In genomic region chr9:95120781-95121370, GRCh38 we compare ENCODE assay signal across 26 cellular contexts.
DNase-seq lines count a peak whose midpoint lies in the region; ATAC-seq and TF ChIP-seq lines count a peak whose summit lies in the region.
"Had no signal": no experiment of that assay in that cellular context is flagged by ENCODE, and none has a peak within 500 bp of the region (broad histone marks: within the 10 kb centered on the region; RNA-seq: fewer than 3 reads in every experiment).

No MANE protein-coding gene starts in this region.

- peaks cover 37% of the 10 kb centered on the region for H3K4me1 Mint-ChIP-seq in mesothelial cell of epicardium
- H3K4me1 Mint-ChIP-seq: CD14-positive monocyte; CD8-positive, alpha-beta memory T cell had no signal

- intact Hi-C loops in Right ventricle myocardium inferior (cut with DNase I) = loop anchor here (10.0 kb wide), 1 partner anchor 64 kb away; no protein-coding TSS in a partner anchor

- H3K4me3 Mint-ChIP-seq in mesothelial cell of epicardium = no peak overlapping the region
- H3K4me3 Mint-ChIP-seq: CD14-positive monocyte; CD8-positive, alpha-beta memory T cell had no signal

- in situ Hi-C loops in G401 (cut with HindIII; ENCODE audit: low sequenced_read_pairs) = no loop called here

- peaks cover 3% of the 10 kb centered on the region for H3K36me3 Mint-ChIP-seq in mesothelial cell of epicardium

- peak; percentile 66 for DNase-seq in G401 (ENCODE audit: low spot score)
- DNase-seq in astrocyte of the hippocampus (ENCODE audit: low read depth, low spot score) = peak; percentile 5
- DNase-seq in mesothelial cell of epicardium (ENCODE audit: low spot score in 2 of 2, unreplicated experiment in 2 of 2) = no peak
- no peak for DNase-seq in central memory CD4-positive, alpha-beta T cell
- DNase-seq in Right ventricle myocardium inferior (ENCODE audit: missing footprints) = no peak
- DNase-seq: 8988T; ACHN; BE2C; CD8-positive, alpha-beta memory T cell; DMS 273 treated with DMSO at 0.1 percent for 48 hours; DMS79; EL; GF-D8; GOT3; KBM-7; MV-4-11; NCI-H1105; NCI-H2029; NCI-H526; NCI-H82; NK-92 treated with Interleukin-12 subunit alpha and Interleukin-12 subunit beta, amount 100 ng/mL, for 24 hours; PC-3 had no signal

- TF ChIP-seq CTCF in mesothelial cell of epicardium (IDR thresholded peaks at IDR 0.05; ENCODE audit: unreplicated experiment) = no peak

- no peaks in the 10 kb centered on the region for H3K27me3 Mint-ChIP-seq in mesothelial cell of epicardium (ENCODE audit: low read depth)
- H3K27me3 Mint-ChIP-seq: CD8-positive, alpha-beta memory T cell had no signal

- H3K27ac Mint-ChIP-seq in mesothelial cell of epicardium = peak overlapping the region; percentile 65
- H3K27ac Mint-ChIP-seq: CD14-positive monocyte had no signal

- ATAC-seq in SK-N-SH treated with all-trans-retinoic acid at 6 μM for 48 hours (peak; percentile 50), GM18519 (IDR thresholded peaks at IDR 0.05; ENCODE audit: low FRiP score, unreplicated experiment) (no peak), GM18868 (IDR thresholded peaks at IDR 0.05; ENCODE audit: unreplicated experiment) (no peak), Right ventricle myocardium inferior (no peak)
- ATAC-seq: PC-3 had no signal

- H3K9me3 Mint-ChIP-seq in mesothelial cell of epicardium = no peaks in the 10 kb centered on the region
- H3K9me3 Mint-ChIP-seq: CD14-positive monocyte; CD8-positive, alpha-beta memory T cell had no signal

TF ChIP-seq in SK-N-SH treated with all-trans-retinoic acid at 6 μM for 48 hours, 23 proteins besides CTCF, POLR2A, EP300 and RAD21:
- TF ChIP-seq SNAI2 (CRISPR knock-in tag; IDR thresholded peaks at IDR 0.05) (no peak), TSHZ2 (CRISPR knock-in tag; IDR thresholded peaks at IDR 0.05) (0 out of 2 replicates have a peak, but pooled peaks have one; percentile 37), TCF4 (CRISPR knock-in tag; IDR thresholded peaks at IDR 0.05; ENCODE audit: borderline replicate concordance) (peak; percentile 31; the same call in 1 of the 2 replicates)

Comparison
In these comparisons a context has a peak if more than half of its experiments do, and no peak if none do; other contexts are left out.
1. DNase-seq: peak in G401 (single experiment) and astrocyte of the hippocampus (single experiment); none in mesothelial cell of epicardium (0 of 2), central memory CD4-positive, alpha-beta T cell (single experiment) and Right ventricle myocardium inferior (single experiment).